Comparison of ENCODE assay signal across 8 cellular contexts in the genomic region with DNA sequence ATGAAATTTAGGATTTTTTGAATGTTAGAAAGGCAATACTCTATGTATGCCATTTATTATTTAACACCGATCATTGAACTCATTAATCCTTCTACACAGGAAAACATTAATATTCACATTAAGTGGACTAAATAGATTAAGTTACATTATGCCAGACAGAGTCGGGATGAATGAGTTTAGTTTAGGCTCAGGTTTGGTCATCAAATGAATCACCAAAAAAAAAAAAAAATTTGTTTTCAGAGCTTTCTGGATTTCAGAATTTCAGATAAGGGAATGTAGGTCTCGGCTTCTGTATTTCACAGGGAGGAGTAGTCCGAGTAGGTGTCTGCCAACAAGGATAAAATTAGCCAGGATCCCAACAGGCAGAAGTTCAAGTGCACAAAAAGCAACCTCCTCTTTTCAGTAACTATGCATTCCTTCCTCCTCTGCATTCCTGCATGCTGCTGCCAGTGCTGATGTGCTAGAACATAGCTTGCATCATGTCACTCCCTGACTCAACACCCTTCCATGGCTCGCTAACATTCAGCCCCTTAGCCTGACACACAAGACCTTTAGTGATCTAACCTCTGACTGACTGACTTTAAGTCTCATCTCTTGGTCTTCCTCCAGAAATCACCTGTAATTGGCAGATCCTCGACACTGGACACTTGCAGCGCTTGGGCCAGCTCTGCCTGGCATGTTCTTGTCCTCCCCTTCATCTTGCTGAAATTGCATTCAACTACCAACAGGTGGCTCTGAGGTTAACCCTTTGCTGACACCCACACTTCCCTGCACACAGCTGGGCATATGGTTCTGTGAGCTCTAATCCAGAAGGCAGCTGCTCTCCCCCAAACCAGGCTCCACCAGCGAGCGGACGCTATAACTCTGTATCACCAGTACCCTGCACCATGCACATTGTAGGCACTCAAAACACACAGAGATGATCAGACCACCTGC.
DNase-seq lines count a peak whose midpoint lies in the region; ATAC-seq, FAIRE-seq and TF ChIP-seq lines count a peak whose summit lies in the region.

No MANE protein-coding gene starts in this region.

- no peak overlapping the region for H3K9ac ChIP-seq in kidney (ENCODE audit: low read length in 2 of 2)

- peaks cover 3% of the 10 kb centered on the region for H3K4me1 Mint-ChIP-seq in activated CD8-positive, alpha-beta memory T cell treated with anti-CD3 and anti-CD28 coated beads, Interleukin-2, amount 10 ng/mL, durations not matched to agents 7 days and 5 days
- no peaks in the 10 kb centered on the region for H3K4me1 Mint-ChIP-seq in naive thymus-derived CD8-positive, alpha-beta T cell

- intact Hi-C loops in kidney (cut with DNase I): no loop called here

- TF ChIP-seq POLR2A in Peyer's patch (IDR thresholded peaks at IDR 0.05): no peak

- H3K27me3 Mint-ChIP-seq in activated CD8-positive, alpha-beta memory T cell treated with anti-CD3 and anti-CD28 coated beads, Interleukin-2, amount 10 ng/mL, durations not matched to agents 7 days and 5 days: no peaks in the 10 kb centered on the region
- peaks cover 0 to 9% (median 3%) of the 10 kb centered on the region in 5 donors for H3K27me3 Mint-ChIP-seq in naive thymus-derived CD8-positive, alpha-beta T cell

- no peaks in the 10 kb centered on the region for H3K4me1 ChIP-seq in Peyer's patch
- H3K4me1 ChIP-seq in kidney (ENCODE audit: control insufficient read depth in 1 of 2, insufficient read depth in 1 of 2, low read depth in 1 of 2, low read length in 2 of 2): no peaks in the 10 kb centered on the region

- TF ChIP-seq CTCF in LNCAP (IDR thresholded peaks at IDR 0.05) (peak; percentile 58), cardiac fibroblast (IDR thresholded peaks at IDR 0.05; ENCODE audit: low read depth, low read length) (peak; percentile 22), Peyer's patch (IDR thresholded peaks at IDR 0.05) (peak in 2 of 6 experiments; percentile 9 to 16), kidney (IDR thresholded peaks at IDR 0.05; ENCODE audit: borderline replicate concordance, extremely low read depth, insufficient read depth) (no peak)

- no peak for DNase-seq in activated CD8-positive, alpha-beta memory T cell treated with anti-CD3 and anti-CD28 coated beads, Interleukin-2, amount 10 ng/mL, durations not matched to agents 7 days and 5 days
- DNase-seq in activated CD8-positive, alpha-beta memory T cell treated with anti-CD3 and anti-CD28 coated beads, Interleukin-2, amount 50 U/mL, for 48 hours: no peak
- DNase-seq in cardiac fibroblast (ENCODE audit: low read depth in 2 of 2): peak; percentile 76 to 81
- peak; percentile 8 for DNase-seq in non-pigmented ciliary epithelial cell (ENCODE audit: low read depth)
- no peak for DNase-seq in Peyer's patch
- no peak for DNase-seq in naive thymus-derived CD8-positive, alpha-beta T cell
- DNase-seq in kidney: no peak

- H3K4me3 Mint-ChIP-seq in activated CD8-positive, alpha-beta memory T cell treated with anti-CD3 and anti-CD28 coated beads, Interleukin-2, amount 10 ng/mL, durations not matched to agents 7 days and 5 days: no peak overlapping the region
- H3K4me3 Mint-ChIP-seq in naive thymus-derived CD8-positive, alpha-beta T cell: no peak overlapping the region

- H3K4me3 ChIP-seq in cardiac fibroblast (replicated peaks in 1 of 2; ENCODE audit: low read depth in 2 of 2, low read length in 2 of 2): no peak overlapping the region
- H3K4me3 ChIP-seq in Peyer's patch: no peak overlapping the region
- no peak overlapping the region for H3K4me3 ChIP-seq in kidney (ENCODE audit: low read length in 2 of 2)

- H3K9me3 ChIP-seq in Peyer's patch (no peaks in the 10 kb centered on the region), kidney (ENCODE audit: control insufficient read depth in 1 of 2, low read length in 2 of 2) (no peaks in the 10 kb centered on the region)

- no peak for FAIRE-seq in kidney (lab: Jason Lieb, UNC)

- ATAC-seq in activated CD8-positive, alpha-beta memory T cell treated with anti-CD3 and anti-CD28 coated beads, Interleukin-2, amount 10 ng/mL, durations not matched to agents 7 days and 5 days: peak; percentile 27
- ATAC-seq in naive thymus-derived CD8-positive, alpha-beta T cell: no peak

- CTCF ChIA-PET in activated CD8-positive, alpha-beta memory T cell treated with anti-CD3 and anti-CD28 coated beads, Interleukin-2, amount 10 ng/mL, durations not matched to agents 7 days and 5 days (lab: Charles Lee): interaction anchor here (0.5 to 1.6 kb wide), 2 partner anchors 544 to 892 kb away, joined by 3 to 13 read pairs; no protein-coding TSS in a partner anchor

- H3K27ac ChIP-seq in Peyer's patch: no peak overlapping the region
- no peak overlapping the region for H3K27ac ChIP-seq in kidney (ENCODE audit: low read depth in 2 of 2, low read length in 2 of 2)

- POLR2A ChIA-PET in naive thymus-derived CD8-positive, alpha-beta T cell (lab: Charles Lee): no interaction called here

- H3K27me3 ChIP-seq in Peyer's patch: no peaks in the 10 kb centered on the region

- H3K27ac Mint-ChIP-seq in activated CD8-positive, alpha-beta memory T cell treated with anti-CD3 and anti-CD28 coated beads, Interleukin-2, amount 10 ng/mL, durations not matched to agents 7 days and 5 days: no peak overlapping the region
- no peak overlapping the region for H3K27ac Mint-ChIP-seq in naive thymus-derived CD8-positive, alpha-beta T cell

- no peaks in the 10 kb centered on the region for H3K36me3 ChIP-seq in Peyer's patch
- H3K36me3 ChIP-seq in kidney (ENCODE audit: control insufficient read depth in 1 of 2, insufficient read depth in 2 of 2, low read length in 2 of 2): no peaks in the 10 kb centered on the region

- no peaks in the 10 kb centered on the region for H3K9me3 Mint-ChIP-seq in activated CD8-positive, alpha-beta memory T cell treated with anti-CD3 and anti-CD28 coated beads, Interleukin-2, amount 10 ng/mL, durations not matched to agents 7 days and 5 days (ENCODE audit: low read depth)
- no peaks in the 10 kb centered on the region for H3K9me3 Mint-ChIP-seq in naive thymus-derived CD8-positive, alpha-beta T cell

- no peaks in the 10 kb centered on the region for H3K36me3 Mint-ChIP-seq in activated CD8-positive, alpha-beta memory T cell treated with anti-CD3 and anti-CD28 coated beads, Interleukin-2, amount 10 ng/mL, durations not matched to agents 7 days and 5 days
- peaks cover 0 to 4% (median 0%) of the 10 kb centered on the region in 3 donors for H3K36me3 Mint-ChIP-seq in naive thymus-derived CD8-positive, alpha-beta T cell

Comparison
In these comparisons a context has a peak if more than half of its experiments do, and no peak if none do; other contexts are left out.
1. DNase-seq: peak in cardiac fibroblast (2 of 2) and non-pigmented ciliary epithelial cell (single experiment); none in activated CD8-positive, alpha-beta memory T cell treated with anti-CD3 and anti-CD28 coated beads, Interleukin-2, amount 10 ng/mL, durations not matched to agents 7 days and 5 days (single experiment), activated CD8-positive, alpha-beta memory T cell treated with anti-CD3 and anti-CD28 coated beads, Interleukin-2, amount 50 U/mL, for 48 hours (single experiment), Peyer's patch (0 of 3), naive thymus-derived CD8-positive, alpha-beta T cell (0 of 10) and kidney (single experiment).